Comparison of ENCODE assay signal across 23 cellular contexts in genomic region chrX:12352922-12353321, GRCh38.
"Had no signal": no experiment of that assay in that cellular context is flagged by ENCODE, and none has a peak within 500 bp of the region (broad histone marks: within the 10 kb centered on the region; RNA-seq: fewer than 3 reads in every experiment).

No MANE protein-coding gene starts in this region.

- DNase-seq: activated CD4-positive, alpha-beta memory T cell treated with anti-CD3 and anti-CD28 coated beads for 36 hours; activated CD4-positive, alpha-beta T cell treated with anti-CD3 and anti-CD28 coated beads, Interleukin-2, amount 10 ng/mL, durations not matched to agents 7 days and 5 days; activated CD4-positive, CD25-positive, alpha-beta regulatory T cell; activated CD8-positive, alpha-beta memory T cell treated with anti-CD3 and anti-CD28 coated beads for 24 hours; activated effector memory CD4-positive, alpha-beta T cell treated with anti-CD3 and anti-CD28 coated beads, Interleukin-2, amount 50 U/mL, for 16 hours; activated naive CD4-positive, alpha-beta T cell treated with Interleukin-2 at 50 U/mL for 16 hours; activated naive CD8-positive, alpha-beta T cell treated with anti-CD3 and anti-CD28 coated beads, Interleukin-2, amount 50 U/mL, for 24 hours; activated T-cell treated with anti-CD3 and anti-CD28 coated beads, Interleukin-2, amount 50 U/mL, for 4 hours; amniotic stem cell; body of pancreas; Karpas-422; NCI-H1105 treated with DMSO at 0.1 percent for 48 hours; NCI-H1436 treated with DMSO at 0.1 percent for 48 hours; NCI-H187; NCI-H2081; NCI-H510A treated with DMSO at 0.1 percent for 48 hours; PC-9; SHP77 treated with DMSO at 0.1 percent for 48 hours; T-cell; T-helper 2 cell; T1000 had no signal

- H3K27me3 ChIP-seq: ascending aorta, body of pancreas had no signal

- H3K27ac ChIP-seq: ascending aorta, body of pancreas, PC-9 had no signal

- H3K36me3 ChIP-seq: ascending aorta had no signal

- H3K4me1 ChIP-seq: ascending aorta, body of pancreas had no signal

- ATAC-seq: activated naive CD4-positive, alpha-beta T cell treated with anti-CD3 and anti-CD28 coated beads, Interleukin-2, amount 50 U/mL, for 72 hours; activated naive CD8-positive, alpha-beta T cell treated with anti-CD3 and anti-CD28 coated beads, Interleukin-2, amount 50 U/mL, for 24 hours; activated T-cell treated with anti-CD3 and anti-CD28 coated beads, Interleukin-2, amount 50 U/mL, for 4 hours; body of pancreas; T-cell had no signal

- H3K9me3 ChIP-seq: ascending aorta, body of pancreas had no signal

- H3K4me2 ChIP-seq: PC-9 had no signal

- H3K4me3 ChIP-seq: ascending aorta, body of pancreas, PC-9 had no signal

- H2AFZ ChIP-seq: PC-9 had no signal
